Comparison of ENCODE assay signal across 1 cellular context in genomic region chr15:66721020-66721419, GRCh38.
TF ChIP-seq lines count a peak whose summit lies in the region.

No MANE protein-coding gene starts in this region.

TF ChIP-seq in WTC11, 78 proteins besides CTCF, POLR2A, EP300 and RAD21 (continued from another document):
- TF ChIP-seq ZSCAN18 (CRISPR knock-in tag; IDR thresholded peaks at IDR 0.05) (no peak), ZNF532 (CRISPR knock-in tag; IDR thresholded peaks at IDR 0.05; ENCODE audit: borderline replicate concordance) (no peak), ESRRA (CRISPR knock-in tag; IDR thresholded peaks at IDR 0.05; ENCODE audit: borderline replicate concordance) (no peak), NR3C1 (CRISPR knock-in tag; conservative IDR thresholded peaks at IDR 0.05; ENCODE audit: low read depth) (no peak), IRF2 (CRISPR knock-in tag; IDR thresholded peaks at IDR 0.05; ENCODE audit: borderline replicate concordance, low read depth) (no peak), TEAD4 (CRISPR knock-in tag; IDR thresholded peaks at IDR 0.05) (no peak), USF1 (CRISPR knock-in tag; IDR thresholded peaks at IDR 0.05) (no peak), EMX1 (CRISPR knock-in tag; IDR thresholded peaks at IDR 0.05) (no peak), ETV6 (CRISPR knock-in tag; IDR thresholded peaks at IDR 0.05) (no peak), JAZF1 (CRISPR knock-in tag; IDR thresholded peaks at IDR 0.05) (no peak)
